In the genomic region with DNA sequence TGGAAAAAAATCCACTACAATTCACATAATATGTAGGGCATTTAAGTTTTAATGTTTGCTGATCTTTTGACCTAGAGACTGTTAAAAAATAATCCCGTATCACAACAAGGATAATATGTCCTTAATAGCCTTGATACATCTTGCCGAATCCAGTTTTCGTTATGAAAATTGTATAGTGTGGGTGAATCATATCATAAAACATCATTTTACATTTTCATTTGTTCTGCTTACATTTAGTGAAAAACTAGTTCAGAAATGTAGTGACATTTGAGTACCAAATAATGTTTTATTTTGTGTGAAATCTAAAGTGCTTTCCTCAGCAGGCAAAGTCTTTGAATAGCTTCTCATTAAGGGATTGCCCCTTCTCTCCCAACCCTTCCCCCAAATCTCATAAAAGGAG, we compare ENCODE assay signal across 12 cellular contexts. TPM values are rescaled to one million over a fixed set of nuclear protein-coding genes. Genes with fewer than 3 reads are reported as not detected.
DNase-seq lines count a peak whose midpoint lies in the region; ATAC-seq and TF ChIP-seq lines count a peak whose summit lies in the region.
"Had no signal": no experiment of that assay in that cellular context is flagged by ENCODE, and none has a peak within 500 bp of the region (broad histone marks: within the 10 kb centered on the region; RNA-seq: fewer than 3 reads in every experiment).

No MANE protein-coding gene starts in this region.

- H3K4me3 ChIP-seq in subcutaneous abdominal adipose tissue (ENCODE audit: low read depth in 1 of 5, low read length in 5 of 5): no peak overlapping the region

- no peaks in the 10 kb centered on the region for H3K27me3 ChIP-seq in subcutaneous abdominal adipose tissue (ENCODE audit: control insufficient read depth in 5 of 5, insufficient read depth in 4 of 5, low read length in 5 of 5)
- H3K27me3 ChIP-seq: SJCRH30 had no signal

- H3K27ac ChIP-seq in subcutaneous abdominal adipose tissue (ENCODE audit: low read depth, low read length): peak overlapping the region; percentile 95
- H3K27ac ChIP-seq: C4-2B, SJCRH30 had no signal

- peak overlapping the region; percentile 99 for H3K4me3 Mint-ChIP-seq in activated naive CD4-positive, alpha-beta T cell treated with anti-CD3 and anti-CD28 coated beads, Interleukin-2, amount 10 ng/mL, durations not matched to agents 7 days and 5 days
- H3K4me3 Mint-ChIP-seq in WTC11: peak overlapping the region; percentile 100
- H3K4me3 Mint-ChIP-seq in immature natural killer cell: peak overlapping the region; percentile 93 to 99 (median 99)

- no peak for DNase-seq in activated naive CD4-positive, alpha-beta T cell treated with anti-CD3 and anti-CD28 coated beads, Interleukin-2, amount 10 ng/mL, durations not matched to agents 7 days and 5 days
- DNase-seq in activated naive CD4-positive, alpha-beta T cell (lab: John Stamatoyannopoulos, UW): no peak
- DNase-seq in WTC11 (ENCODE audit: low spot score): no peak
- no peak for DNase-seq in immature natural killer cell
- DNase-seq in mucosa of gallbladder (ENCODE audit: low spot score): no peak
- DNase-seq in iPS-NIHi11 (ENCODE audit: low spot score): no peak
- no peak for DNase-seq in NCI-H1417 (lab: John Stamatoyannopoulos, UW)
- DNase-seq: NCI-H1105, SJCRH30 had no signal

- no peak for ATAC-seq in WTC11
- ATAC-seq: sciatic nerve had no signal

- H3K9me3 Mint-ChIP-seq in activated naive CD4-positive, alpha-beta T cell treated with anti-CD3 and anti-CD28 coated beads, Interleukin-2, amount 10 ng/mL, durations not matched to agents 7 days and 5 days: no peaks in the 10 kb centered on the region
- no peaks in the 10 kb centered on the region for H3K9me3 Mint-ChIP-seq in WTC11
- H3K9me3 Mint-ChIP-seq in immature natural killer cell: no peaks in the 10 kb centered on the region

- H3K9ac ChIP-seq in subcutaneous abdominal adipose tissue (ENCODE audit: low read length in 5 of 5): peak overlapping the region in 1 of 5 donors; percentile 93

- no peaks in the 10 kb centered on the region for H3K36me3 ChIP-seq in subcutaneous abdominal adipose tissue (ENCODE audit: control insufficient read depth in 5 of 5, insufficient read depth in 5 of 5, low read length in 5 of 5)
- H3K36me3 ChIP-seq: SJCRH30 had no signal

- H3K27ac Mint-ChIP-seq in activated naive CD4-positive, alpha-beta T cell treated with anti-CD3 and anti-CD28 coated beads, Interleukin-2, amount 10 ng/mL, durations not matched to agents 7 days and 5 days: peak overlapping the region; percentile 99
- 0 out of 2 replicates have a peak overlapping the region, but pooled peaks have one; percentile 55 for H3K27ac Mint-ChIP-seq in WTC11
- H3K27ac Mint-ChIP-seq in immature natural killer cell: peak overlapping the region in 5 of 6 donors; percentile 34 to 100 (median 98)

- no peaks in the 10 kb centered on the region for H3K9me3 ChIP-seq in subcutaneous abdominal adipose tissue (ENCODE audit: control insufficient read depth in 5 of 5, low read length in 5 of 5)
- H3K9me3 ChIP-seq: SJCRH30 had no signal

- CTCF ChIA-PET in activated naive CD4-positive, alpha-beta T cell treated with anti-CD3 and anti-CD28 coated beads, Interleukin-2, amount 10 ng/mL, durations not matched to agents 7 days and 5 days (lab: Charles Lee): interaction anchor here (6.0 kb wide), 1 partner anchor 35 kb away, joined by 88 read pairs; no protein-coding TSS in a partner anchor
- CTCF ChIA-PET in WTC11 (lab: Charles Lee): interaction anchor here (0.7 kb wide), 1 partner anchor 38 kb away, joined by 3 read pairs; no protein-coding TSS in a partner anchor

- H3K27me3 Mint-ChIP-seq in activated naive CD4-positive, alpha-beta T cell treated with anti-CD3 and anti-CD28 coated beads, Interleukin-2, amount 10 ng/mL, durations not matched to agents 7 days and 5 days: peaks cover 4% of the 10 kb centered on the region
- H3K27me3 Mint-ChIP-seq in WTC11 (ENCODE audit: low read depth) (no peaks in the 10 kb centered on the region), immature natural killer cell (ENCODE audit: low read depth in 3 of 3) (peaks cover 6 to 20% (median 12%) of the 10 kb centered on the region in 3 donors)

- H3K4me1 Mint-ChIP-seq in activated naive CD4-positive, alpha-beta T cell treated with anti-CD3 and anti-CD28 coated beads, Interleukin-2, amount 10 ng/mL, durations not matched to agents 7 days and 5 days: peaks cover 43% of the 10 kb centered on the region
- H3K4me1 Mint-ChIP-seq in WTC11 (peaks cover 18% of the 10 kb centered on the region), immature natural killer cell (peaks cover 49 to 63% of the 10 kb centered on the region in 2 donors)

- TF ChIP-seq CTCF in WTC11 (IDR thresholded peaks at IDR 0.05): no peak

- POLR2A ChIA-PET in WTC11 (lab: Charles Lee): no interaction called here

- peaks cover 17% of the 10 kb centered on the region for H3K36me3 Mint-ChIP-seq in activated naive CD4-positive, alpha-beta T cell treated with anti-CD3 and anti-CD28 coated beads, Interleukin-2, amount 10 ng/mL, durations not matched to agents 7 days and 5 days
- H3K36me3 Mint-ChIP-seq in WTC11 (no peaks in the 10 kb centered on the region), immature natural killer cell (no peaks in the 10 kb centered on the region)

- peaks cover 0 to 26% (median 26%) of the 10 kb centered on the region in 5 donors for H3K4me1 ChIP-seq in subcutaneous abdominal adipose tissue (ENCODE audit: control insufficient read depth in 5 of 5, insufficient read depth in 5 of 5, low read length in 5 of 5)

TF ChIP-seq in WTC11, 78 proteins besides CTCF, POLR2A, EP300 and RAD21 (continues in another document):
- TF ChIP-seq, protein P1, sequence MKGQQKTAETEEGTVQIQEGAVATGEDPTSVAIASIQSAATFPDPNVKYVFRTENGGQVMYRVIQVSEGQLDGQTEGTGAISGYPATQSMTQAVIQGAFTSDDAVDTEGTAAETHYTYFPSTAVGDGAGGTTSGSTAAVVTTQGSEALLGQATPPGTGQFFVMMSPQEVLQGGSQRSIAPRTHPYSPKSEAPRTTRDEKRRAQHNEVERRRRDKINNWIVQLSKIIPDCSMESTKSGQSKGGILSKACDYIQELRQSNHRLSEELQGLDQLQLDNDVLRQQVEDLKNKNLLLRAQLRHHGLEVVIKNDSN (CRISPR knock-in tag; IDR thresholded peaks at IDR 0.05): no peak
- TF ChIP-seq, protein P2, sequence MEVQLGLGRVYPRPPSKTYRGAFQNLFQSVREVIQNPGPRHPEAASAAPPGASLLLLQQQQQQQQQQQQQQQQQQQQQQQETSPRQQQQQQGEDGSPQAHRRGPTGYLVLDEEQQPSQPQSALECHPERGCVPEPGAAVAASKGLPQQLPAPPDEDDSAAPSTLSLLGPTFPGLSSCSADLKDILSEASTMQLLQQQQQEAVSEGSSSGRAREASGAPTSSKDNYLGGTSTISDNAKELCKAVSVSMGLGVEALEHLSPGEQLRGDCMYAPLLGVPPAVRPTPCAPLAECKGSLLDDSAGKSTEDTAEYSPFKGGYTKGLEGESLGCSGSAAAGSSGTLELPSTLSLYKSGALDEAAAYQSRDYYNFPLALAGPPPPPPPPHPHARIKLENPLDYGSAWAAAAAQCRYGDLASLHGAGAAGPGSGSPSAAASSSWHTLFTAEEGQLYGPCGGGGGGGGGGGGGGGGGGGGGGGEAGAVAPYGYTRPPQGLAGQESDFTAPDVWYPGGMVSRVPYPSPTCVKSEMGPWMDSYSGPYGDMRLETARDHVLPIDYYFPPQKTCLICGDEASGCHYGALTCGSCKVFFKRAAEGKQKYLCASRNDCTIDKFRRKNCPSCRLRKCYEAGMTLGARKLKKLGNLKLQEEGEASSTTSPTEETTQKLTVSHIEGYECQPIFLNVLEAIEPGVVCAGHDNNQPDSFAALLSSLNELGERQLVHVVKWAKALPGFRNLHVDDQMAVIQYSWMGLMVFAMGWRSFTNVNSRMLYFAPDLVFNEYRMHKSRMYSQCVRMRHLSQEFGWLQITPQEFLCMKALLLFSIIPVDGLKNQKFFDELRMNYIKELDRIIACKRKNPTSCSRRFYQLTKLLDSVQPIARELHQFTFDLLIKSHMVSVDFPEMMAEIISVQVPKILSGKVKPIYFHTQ (CRISPR knock-in tag; IDR thresholded peaks at IDR 0.05): no peak
- no peak for TF ChIP-seq CREB1 (CRISPR knock-in tag; IDR thresholded peaks at IDR 0.05)
- TF ChIP-seq ZNF232 (CRISPR knock-in tag; IDR thresholded peaks at IDR 0.05): no peak
- TF ChIP-seq, protein P3, sequence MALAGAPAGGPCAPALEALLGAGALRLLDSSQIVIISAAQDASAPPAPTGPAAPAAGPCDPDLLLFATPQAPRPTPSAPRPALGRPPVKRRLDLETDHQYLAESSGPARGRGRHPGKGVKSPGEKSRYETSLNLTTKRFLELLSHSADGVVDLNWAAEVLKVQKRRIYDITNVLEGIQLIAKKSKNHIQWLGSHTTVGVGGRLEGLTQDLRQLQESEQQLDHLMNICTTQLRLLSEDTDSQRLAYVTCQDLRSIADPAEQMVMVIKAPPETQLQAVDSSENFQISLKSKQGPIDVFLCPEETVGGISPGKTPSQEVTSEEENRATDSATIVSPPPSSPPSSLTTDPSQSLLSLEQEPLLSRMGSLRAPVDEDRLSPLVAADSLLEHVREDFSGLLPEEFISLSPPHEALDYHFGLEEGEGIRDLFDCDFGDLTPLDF (CRISPR knock-in tag; IDR thresholded peaks at IDR 0.05): no peak
- TF ChIP-seq, protein P4, sequence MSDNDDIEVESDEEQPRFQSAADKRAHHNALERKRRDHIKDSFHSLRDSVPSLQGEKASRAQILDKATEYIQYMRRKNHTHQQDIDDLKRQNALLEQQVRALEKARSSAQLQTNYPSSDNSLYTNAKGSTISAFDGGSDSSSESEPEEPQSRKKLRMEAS (CRISPR knock-in tag; IDR thresholded peaks at IDR 0.05): no peak
- no peak for TF ChIP-seq TP53 (CRISPR knock-in tag; IDR thresholded peaks at IDR 0.05)
- TF ChIP-seq, protein P5, sequence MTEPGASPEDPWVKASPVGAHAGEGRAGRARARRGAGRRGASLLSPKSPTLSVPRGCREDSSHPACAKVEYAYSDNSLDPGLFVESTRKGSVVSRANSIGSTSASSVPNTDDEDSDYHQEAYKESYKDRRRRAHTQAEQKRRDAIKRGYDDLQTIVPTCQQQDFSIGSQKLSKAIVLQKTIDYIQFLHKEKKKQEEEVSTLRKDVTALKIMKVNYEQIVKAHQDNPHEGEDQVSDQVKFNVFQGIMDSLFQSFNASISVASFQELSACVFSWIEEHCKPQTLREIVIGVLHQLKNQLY (CRISPR knock-in tag; IDR thresholded peaks at IDR 0.05): no peak
- no peak for TF ChIP-seq JUN (CRISPR knock-in tag; IDR thresholded peaks at IDR 0.05)

RNA-seq across cellular contexts. Expression of a gene that starts 1.9 kb away (rescaled TPM):
- total RNA-seq in WTC11 (2021) (14.9 to 16.3 TPM (median 15.0 TPM) in 3 replicates), mucosa of gallbladder (62.4 TPM)
- 10 to 100 TPM; 19.3 to 28.3 (median 22.3) TPM for polyA plus RNA-seq in immature natural killer cell
